In the genomic region with DNA sequence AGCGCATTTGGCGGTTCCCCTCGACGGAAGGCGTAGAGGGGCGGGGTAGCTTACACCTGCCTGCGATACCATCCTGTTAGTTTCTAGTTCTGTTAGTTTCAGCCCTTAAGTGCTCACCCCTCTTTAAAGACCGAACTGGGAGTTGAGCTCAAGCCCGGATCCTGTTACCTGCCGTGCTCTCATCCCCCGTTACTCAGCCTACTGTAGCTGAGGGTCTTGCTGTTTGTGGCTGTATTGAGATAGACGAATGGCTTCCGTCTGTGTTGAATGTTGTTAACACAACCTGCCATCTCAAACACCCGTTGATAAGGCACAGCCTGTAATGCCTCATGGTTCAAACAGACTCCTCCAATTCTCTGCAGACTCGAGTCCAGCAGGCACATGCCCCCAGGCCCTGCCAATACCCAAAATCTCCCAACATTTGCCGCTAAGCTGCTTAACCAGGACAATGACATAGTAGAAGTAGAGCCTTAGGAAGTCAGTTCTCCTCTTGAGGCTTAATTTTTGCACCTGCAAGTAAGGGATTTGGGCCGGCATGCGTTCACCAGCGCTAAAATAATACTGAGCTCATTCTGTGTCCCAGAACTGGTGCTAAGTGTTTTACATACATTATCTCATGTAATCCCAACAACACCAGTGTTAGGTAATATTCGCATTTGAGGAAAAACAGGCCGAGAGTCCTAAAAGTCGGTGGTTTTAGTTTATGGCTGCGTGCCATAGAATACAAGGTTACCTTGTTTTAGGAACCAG, we compare ENCODE assay signal across 8 cellular contexts. TPM values are rescaled to one million over a fixed set of nuclear protein-coding genes. Genes with fewer than 3 reads are reported as not detected.
A peak's percentile ranks its signal among the peaks of the same experiment; 100 is the strongest.
DNase-seq lines count a peak whose midpoint lies in the region; ATAC-seq and TF ChIP-seq lines count a peak whose summit lies in the region.

No MANE protein-coding gene starts in this region.

- peaks cover 3% of the 10 kb centered on the region for H3K36me3 Mint-ChIP-seq in activated naive CD4-positive, alpha-beta T cell treated with anti-CD3 and anti-CD28 coated beads, Interleukin-2, amount 50 U/mL, for 24 hours

- peak overlapping the region; percentile 92 for H3K4me3 ChIP-seq in WI38 (ENCODE audit: low read depth, low read length)
- peak overlapping the region; percentile 94 for H3K4me3 ChIP-seq in fibroblast of villous mesenchyme (ENCODE audit: low read depth, low read length)
- peak overlapping the region; percentile 86 for H3K4me3 ChIP-seq in osteoblast (ENCODE audit: insufficient read depth, low read length)

- H3K9me3 ChIP-seq in osteoblast (ENCODE audit: low read depth, low read length) = no peaks in the 10 kb centered on the region

- no peaks in the 10 kb centered on the region for H3K36me3 ChIP-seq in osteoblast (ENCODE audit: insufficient read depth, low read length)

- peak overlapping the region; percentile 94 for H2AFZ ChIP-seq in osteoblast (ENCODE audit: low read length)

- no peaks in the 10 kb centered on the region for H3K27me3 Mint-ChIP-seq in activated naive CD4-positive, alpha-beta T cell treated with anti-CD3 and anti-CD28 coated beads, Interleukin-2, amount 50 U/mL, for 24 hours

- H3K27me3 ChIP-seq in osteoblast (ENCODE audit: insufficient read depth, low read length) = no peaks in the 10 kb centered on the region

- peaks cover 63% of the 10 kb centered on the region for H3K4me1 Mint-ChIP-seq in activated naive CD4-positive, alpha-beta T cell treated with anti-CD3 and anti-CD28 coated beads, Interleukin-2, amount 50 U/mL, for 24 hours

- DNase-seq in activated naive CD4-positive, alpha-beta T cell treated with Interleukin-2 at 50 U/mL for 16 hours = no peak
- DNase-seq in NAMALWA (ENCODE audit: low spot score) = peak; percentile 83
- peak; percentile 39 for DNase-seq in fibroblast of villous mesenchyme (ENCODE audit: low read depth)
- DNase-seq in osteoblast (ENCODE audit: insufficient read length, low spot score, missing footprints) = peak; percentile 60
- no peak for DNase-seq in kidney glomerular epithelial cell (lab: John Stamatoyannopoulos, UW)

- H3K4me1 ChIP-seq in osteoblast (ENCODE audit: insufficient read depth, low read length) = peaks cover 9% of the 10 kb centered on the region

- peak; percentile 34 for ATAC-seq in HG02588 (IDR thresholded peaks at IDR 0.05; ENCODE audit: unreplicated experiment)

- H3K27ac ChIP-seq in osteoblast (ENCODE audit: low read depth, low read length) = peak overlapping the region; percentile 100

- peak overlapping the region; percentile 100 for H3K27ac Mint-ChIP-seq in activated naive CD4-positive, alpha-beta T cell treated with anti-CD3 and anti-CD28 coated beads, Interleukin-2, amount 50 U/mL, for 24 hours

- H4K20me1 ChIP-seq in osteoblast (ENCODE audit: insufficient read depth, low read length) = no peaks in the 10 kb centered on the region

- TF ChIP-seq CTCF in WI38 (IDR thresholded peaks at IDR 0.05; ENCODE audit: low read depth, low read length) (no peak), fibroblast of villous mesenchyme (IDR thresholded peaks at IDR 0.05; ENCODE audit: insufficient read depth, low read depth, low read length) (no peak), osteoblast (IDR thresholded peaks at IDR 0.05; ENCODE audit: extremely low read depth, low read depth, low read length) (no peak)

- peak overlapping the region; percentile 98 for H3K4me3 Mint-ChIP-seq in activated naive CD4-positive, alpha-beta T cell treated with anti-CD3 and anti-CD28 coated beads, Interleukin-2, amount 50 U/mL, for 24 hours

- peak overlapping the region; percentile 97 for H3K4me2 ChIP-seq in osteoblast (ENCODE audit: insufficient read depth, low read length)

- H3K79me2 ChIP-seq in osteoblast (ENCODE audit: insufficient read depth, low read length) = peaks cover 33% of the 10 kb centered on the region

- no peaks in the 10 kb centered on the region for H3K9me3 Mint-ChIP-seq in activated naive CD4-positive, alpha-beta T cell treated with anti-CD3 and anti-CD28 coated beads, Interleukin-2, amount 50 U/mL, for 24 hours

RNA-seq across cellular contexts. Expression of a gene that starts 1.3 kb away (rescaled TPM):
- total RNA-seq in fibroblast of villous mesenchyme = 2.6 and 3.5 TPM in 2 replicates
- total RNA-seq in osteoblast = 1.4 and 2.9 TPM in 2 replicates

Comparison
In these comparisons a context has a peak if more than half of its experiments do, and no peak if none do; other contexts are left out.
1. DNase-seq: peak in NAMALWA (single experiment), fibroblast of villous mesenchyme (single experiment) and osteoblast (single experiment); none in activated naive CD4-positive, alpha-beta T cell treated with Interleukin-2 at 50 U/mL for 16 hours (single experiment) and kidney glomerular epithelial cell (single experiment).
2. Peak in every context shown above with its lines, with median percentiles within 50 percentile points of each other: H3K4me3 ChIP-seq.